ENCODE assay signal across 9 cellular contexts in genomic region chr18:76450452-76450851, GRCh38. TPM values are rescaled to one million over a fixed set of nuclear protein-coding genes. Genes with fewer than 3 reads are reported as not detected.
DNase-seq lines count a peak whose midpoint lies in the region; ATAC-seq and TF ChIP-seq lines count a peak whose summit lies in the region.
"Had no signal": no experiment of that assay in that cellular context is flagged by ENCODE, and none has a peak within 500 bp of the region (broad histone marks: within the 10 kb centered on the region; RNA-seq: fewer than 3 reads in every experiment).

No MANE protein-coding gene starts in this region.

- no peaks in the 10 kb centered on the region for H3K27me3 ChIP-seq in foreskin keratinocyte

- TF ChIP-seq CTCF in foreskin keratinocyte (conservative IDR thresholded peaks at IDR 0.05) (no peak), progenitor cell of endocrine pancreas (IDR thresholded peaks at IDR 0.05; ENCODE audit: unreplicated experiment) (no peak)

- intact Hi-C loops in activated CD4-positive, alpha-beta memory T cell treated with anti-CD3 and anti-CD28 coated beads for 36 hours (cut with micrococcal nuclease) = no loop called here

- CTCF ChIA-PET in activated CD4-positive, alpha-beta memory T cell treated with anti-CD3 and anti-CD28 coated beads for 36 hours (lab: Charles Lee) = interaction anchor here (1.0 to 2.3 kb wide), 3 partner anchors 11 to 260 kb away, joined by 3 to 9 read pairs (median 6); no protein-coding TSS in a partner anchor

- peak overlapping the region; percentile 52; the same call in 1 of the 2 replicates for H3K9ac ChIP-seq in ES-I3 (ENCODE audit: low read depth, low read length)

- ATAC-seq in foreskin keratinocyte (no peak), GM18858 (IDR thresholded peaks at IDR 0.05; ENCODE audit: unreplicated experiment) (no peak), HG03378 (IDR thresholded peaks at IDR 0.05; ENCODE audit: unreplicated experiment) (no peak)
- ATAC-seq: HCT116 had no signal

- no peaks in the 10 kb centered on the region for H3K36me3 Mint-ChIP-seq in activated CD4-positive, alpha-beta memory T cell treated with anti-CD3 and anti-CD28 coated beads for 36 hours
- peaks cover 6% of the 10 kb centered on the region for H3K36me3 Mint-ChIP-seq in progenitor cell of endocrine pancreas (ENCODE audit: insufficient read depth)

- H3K9me3 ChIP-seq in ES-I3 (ENCODE audit: control insufficient read depth, insufficient read depth, low read length) = no peaks in the 10 kb centered on the region

- POLR2A ChIA-PET in activated CD4-positive, alpha-beta memory T cell treated with anti-CD3 and anti-CD28 coated beads for 36 hours (lab: Charles Lee) = no interaction called here

- peak overlapping the region; percentile 76 for H3K27ac ChIP-seq in foreskin keratinocyte

- H3K27me3 Mint-ChIP-seq in activated CD4-positive, alpha-beta memory T cell treated with anti-CD3 and anti-CD28 coated beads for 36 hours = peaks cover 38% of the 10 kb centered on the region
- no peaks in the 10 kb centered on the region for H3K27me3 Mint-ChIP-seq in progenitor cell of endocrine pancreas

- no peaks in the 10 kb centered on the region for H3K9me3 Mint-ChIP-seq in activated CD4-positive, alpha-beta memory T cell treated with anti-CD3 and anti-CD28 coated beads for 36 hours
- H3K9me3 Mint-ChIP-seq in progenitor cell of endocrine pancreas (ENCODE audit: low read depth) = no peaks in the 10 kb centered on the region

- H3K4me1 ChIP-seq in ES-I3 (ENCODE audit: insufficient read depth, low read length) (peaks cover 15% of the 10 kb centered on the region), foreskin keratinocyte (peaks cover 5% of the 10 kb centered on the region)

- no peak for DNase-seq in activated CD4-positive, alpha-beta memory T cell treated with anti-CD3 and anti-CD28 coated beads for 36 hours
- no peak for DNase-seq in foreskin keratinocyte
- DNase-seq in progenitor cell of endocrine pancreas (ENCODE audit: low spot score, unreplicated experiment) = no peak
- DNase-seq in SKM-1 treated with dmso at 0.1 percent for 144 hours (lab: John Stamatoyannopoulos, UW; ENCODE audit: unreplicated experiment) = no peak
- no peak for DNase-seq in NCI-H2171 (lab: John Stamatoyannopoulos, UW)

- peak overlapping the region; percentile 72 for H3K4me3 Mint-ChIP-seq in activated CD4-positive, alpha-beta memory T cell treated with anti-CD3 and anti-CD28 coated beads for 36 hours
- H3K4me3 Mint-ChIP-seq in progenitor cell of endocrine pancreas (ENCODE audit: low read depth) = peak overlapping the region; percentile 58

- H3K27ac Mint-ChIP-seq in activated CD4-positive, alpha-beta memory T cell treated with anti-CD3 and anti-CD28 coated beads for 36 hours = no peak overlapping the region
- H3K27ac Mint-ChIP-seq in progenitor cell of endocrine pancreas = peak overlapping the region; percentile 91

- no peaks in the 10 kb centered on the region for H3K36me3 ChIP-seq in ES-I3 (ENCODE audit: insufficient read depth, low read length)

- H3K4me1 Mint-ChIP-seq in activated CD4-positive, alpha-beta memory T cell treated with anti-CD3 and anti-CD28 coated beads for 36 hours (ENCODE audit: low read depth) = peaks cover 19% of the 10 kb centered on the region
- peaks cover 72% of the 10 kb centered on the region for H3K4me1 Mint-ChIP-seq in progenitor cell of endocrine pancreas (ENCODE audit: low read depth)

RNA-seq across cellular contexts. Expression of gene ZNF516, which starts 44.6 kb away (rescaled TPM):
- 1 to 10 TPM; 2.7 to 4.8 TPM for total RNA-seq in activated CD4-positive, alpha-beta memory T cell treated with anti-CD3 and anti-CD28 coated beads for 36 hours
- total RNA-seq in foreskin keratinocyte (11.7 and 14.6 TPM in 2 replicates), progenitor cell of endocrine pancreas (106 and 108 TPM in 2 replicates)
- 5.9 and 8.2 TPM in 2 replicates for polyA plus RNA-seq in foreskin keratinocyte
